ENCODE assay signal across 23 cellular contexts in genomic region chr12:119274636-119275065, GRCh38. TPM values are rescaled to one million over a fixed set of nuclear protein-coding genes. Genes with fewer than 3 reads are reported as not detected.
"Had no signal": no experiment of that assay in that cellular context is flagged by ENCODE, and none has a peak within 500 bp of the region (broad histone marks: within the 10 kb centered on the region; RNA-seq: fewer than 3 reads in every experiment).

No MANE protein-coding gene starts in this region.

- H3K27me3 ChIP-seq: ascending aorta, esophagus muscularis mucosa, hepatocyte, left lung, stomach had no signal

- H3K36me3 ChIP-seq: ascending aorta, esophagus muscularis mucosa, left lung, stomach had no signal

- H3K27ac Mint-ChIP-seq: activated naive CD4-positive, alpha-beta T cell treated with anti-CD3 and anti-CD28 coated beads, Interleukin-2, amount 50 U/mL, for 24 hours; activated T-cell treated with anti-CD3 and anti-CD28 coated beads, Interleukin-2, amount 50 U/mL, for 72 hours had no signal

- H3K4me3 ChIP-seq: ascending aorta, esophagus muscularis mucosa, hepatocyte, left lung, stomach had no signal

- H3K4me1 Mint-ChIP-seq: activated naive CD4-positive, alpha-beta T cell treated with anti-CD3 and anti-CD28 coated beads, Interleukin-2, amount 50 U/mL, for 24 hours had no signal

- ATAC-seq: activated T-cell treated with anti-CD3 and anti-CD28 coated beads, Interleukin-2, amount 50 U/mL, for 72 hours; left lung had no signal

- DNase-seq: activated CD4-positive, alpha-beta T cell treated with anti-CD3 and anti-CD28 coated beads, Interleukin-2, amount 50 U/mL, for 4 hours; activated effector memory CD4-positive, alpha-beta T cell treated with anti-CD3 and anti-CD28 coated beads, Interleukin-2, amount 50 U/mL, for 16 hours; activated T-cell treated with anti-CD3 and anti-CD28 coated beads, Interleukin-2, amount 50 U/mL, for 72 hours; effector CD4-positive, alpha-beta T cell; kidney; left lung; stomach; T-helper 2 cell; trophoblast cell had no signal

- H3K4me3 Mint-ChIP-seq: activated naive CD4-positive, alpha-beta T cell treated with anti-CD3 and anti-CD28 coated beads, Interleukin-2, amount 50 U/mL, for 24 hours; activated T-cell treated with anti-CD3 and anti-CD28 coated beads, Interleukin-2, amount 50 U/mL, for 72 hours had no signal

- H3K9me3 ChIP-seq: ascending aorta, esophagus muscularis mucosa, left lung, stomach had no signal

- H3K27ac ChIP-seq: ascending aorta, esophagus muscularis mucosa, hepatocyte, left lung, stomach, VCaP had no signal

- H3K4me1 ChIP-seq: ascending aorta, esophagus muscularis mucosa, left lung, stomach had no signal

- H3K36me3 Mint-ChIP-seq: activated naive CD4-positive, alpha-beta T cell treated with anti-CD3 and anti-CD28 coated beads, Interleukin-2, amount 50 U/mL, for 24 hours had no signal

RNA-seq across cellular contexts. Expression of gene CCDC60, which starts 59.9 kb away (rescaled TPM):
- total RNA-seq: activated CD8-positive, alpha-beta memory T cell treated with anti-CD3 and anti-CD28 coated beads for 36 hours; activated T-cell treated with anti-CD3 and anti-CD28 coated beads, Interleukin-2, amount 50 U/mL, for 72 hours; ascending aorta; cerebellum; esophagus muscularis mucosa; kidney; mononuclear cell; omental fat pad; posterior vena cava; skeletal muscle tissue; stomach; temporal lobe had no signal
- polyA plus RNA-seq: adipose tissue, hepatocyte, neural cell had no signal
